Comparison of ENCODE assay signal across 28 cellular contexts in the genomic region with DNA sequence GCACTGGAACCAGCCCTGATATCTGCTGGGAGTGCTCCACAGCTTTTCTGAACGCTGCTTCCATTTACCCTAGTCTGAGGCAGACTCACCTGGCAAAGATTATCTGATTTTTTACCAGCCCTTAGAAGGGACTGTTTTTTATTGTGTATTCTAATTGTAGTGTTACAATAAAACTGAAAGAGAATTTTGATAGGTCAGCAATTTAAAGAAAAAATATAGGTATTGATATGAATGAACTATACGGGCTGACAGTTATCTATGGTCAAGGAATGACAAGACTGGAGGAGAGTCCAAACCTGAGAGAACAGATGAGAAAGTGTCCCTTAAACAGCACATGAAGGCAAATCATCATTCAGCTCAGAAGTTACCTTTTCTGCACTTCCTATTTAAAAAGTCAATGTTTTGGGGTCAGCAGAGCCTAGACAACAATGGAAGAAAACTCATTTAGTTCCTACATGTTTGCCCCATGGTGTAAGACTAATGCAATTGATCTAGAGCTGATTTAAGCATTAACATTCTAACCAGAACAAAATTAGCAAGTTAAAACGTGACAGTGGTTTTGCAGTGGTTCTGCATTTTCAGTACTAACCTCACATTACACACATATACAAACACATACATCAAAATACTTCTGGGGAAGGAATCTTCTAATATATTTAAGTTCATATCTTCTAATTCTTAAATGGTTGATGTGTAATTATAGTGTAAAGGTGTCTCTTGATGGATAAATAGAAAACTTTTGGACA.
"Had no signal": no experiment of that assay in that cellular context is flagged by ENCODE, and none has a peak within 500 bp of the region (broad histone marks: within the 10 kb centered on the region; RNA-seq: fewer than 3 reads in every experiment).

No MANE protein-coding gene starts in this region.

- H3K36me3 ChIP-seq: brain microvascular endothelial cell, WERI-Rb-1 had no signal

- FAIRE-seq: astrocyte, bronchial epithelial cell, frontal cortex had no signal

- H3K4me3 ChIP-seq: coronary artery, dorsolateral prefrontal cortex had no signal

- H3K27ac ChIP-seq: brain microvascular endothelial cell, coronary artery, dorsolateral prefrontal cortex, WERI-Rb-1 had no signal

- ATAC-seq: activated CD4-positive, CD25-positive, alpha-beta regulatory T cell treated with anti-CD3 and anti-CD28 coated beads, Interleukin-2, amount 50 U/mL, for 24 hours; activated CD8-positive, alpha-beta T cell treated with anti-CD3 and anti-CD28 coated beads for 36 hours; activated T-cell treated with anti-CD3 and anti-CD28 coated beads, Interleukin-2, amount 50 U/mL, for 4 hours; activated T-helper 17 cell treated with anti-CD3 and anti-CD28 coated beads, Interleukin-2, amount 50 U/mL, for 72 hours; esophagus mucosa had no signal

- DNase-seq: activated B cell treated with CpG ODN at 0.5 μM for 24 hours; activated CD4-positive, alpha-beta T cell treated with anti-CD3 and anti-CD28 coated beads for 48 hours; activated CD4-positive, alpha-beta T cell treated with anti-CD3 and anti-CD28 coated beads, Interleukin-2, amount 50 U/mL, for 1 hour; activated CD4-positive, alpha-beta T cell treated with anti-CD3 and anti-CD28 coated beads, Interleukin-2, amount 50 U/mL, for 48 hours; activated CD8-positive, alpha-beta memory T cell treated with anti-CD3 and anti-CD28 coated beads for 24 hours; activated CD8-positive, alpha-beta T cell treated with anti-CD3 and anti-CD28 coated beads for 36 hours; activated effector memory CD4-positive, alpha-beta T cell treated with Interleukin-2 at 50 U/mL for 16 hours; activated gamma-delta T cell treated with Interleukin-2 at 50 U/mL for 16 hours; activated naive CD4-positive, alpha-beta T cell treated with anti-CD3 and anti-CD28 coated beads, Interleukin-2, amount 50 U/mL, for 16 hours; activated naive CD4-positive, alpha-beta T cell treated with Interleukin-2 at 50 U/mL for 16 hours; activated T-cell treated with anti-CD3 and anti-CD28 coated beads, Interleukin-2, amount 50 U/mL, for 4 hours; amniotic stem cell; anterior cingulate cortex; brain microvascular endothelial cell; dorsolateral prefrontal cortex; effector memory CD4-positive, alpha-beta T cell; endodermal cell; foreskin fibroblast; head of caudate nucleus; T1000; WERI-Rb-1 had no signal

- H3K27me3 ChIP-seq: brain microvascular endothelial cell, dorsolateral prefrontal cortex had no signal
